11 cellular contexts compared by ENCODE assay signal in the genomic region with DNA sequence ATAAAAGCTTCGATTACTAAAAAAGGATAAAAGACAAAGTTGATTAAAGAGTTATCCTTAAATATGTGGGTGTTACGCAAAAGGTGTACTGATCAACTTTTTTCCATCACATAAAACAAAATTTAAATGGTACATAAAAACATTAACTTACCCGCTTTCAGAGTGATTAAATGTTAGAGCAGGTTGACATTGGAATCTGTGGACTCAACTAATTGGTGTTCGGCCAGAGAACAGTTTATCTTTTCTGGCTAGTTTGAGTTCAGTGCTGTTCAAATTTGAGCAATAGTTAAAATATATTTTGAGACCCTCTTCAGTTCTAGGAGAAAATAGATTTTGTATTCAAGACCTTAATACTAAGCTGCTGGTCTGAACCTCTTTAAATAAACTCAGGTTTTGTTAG. TPM values are rescaled to one million over a fixed set of nuclear protein-coding genes. Genes with fewer than 3 reads are reported as not detected.
DNase-seq lines count a peak whose midpoint lies in the region; ATAC-seq and TF ChIP-seq lines count a peak whose summit lies in the region.
"Had no signal": no experiment of that assay in that cellular context is flagged by ENCODE, and none has a peak within 500 bp of the region (broad histone marks: within the 10 kb centered on the region; RNA-seq: fewer than 3 reads in every experiment).

No MANE protein-coding gene starts in this region.

- H3K36me3 Mint-ChIP-seq in activated T-cell treated with anti-CD3 and anti-CD28 coated beads, Interleukin-2, amount 50 U/mL, for 24 hours (ENCODE audit: low read depth) = peaks cover 83% of the 10 kb centered on the region
- peaks cover 46% of the 10 kb centered on the region for H3K36me3 Mint-ChIP-seq in activated T-cell treated with anti-CD3 and anti-CD28 coated beads, Interleukin-2, amount 50 U/mL, for 4 hours (ENCODE audit: insufficient read depth)
- peaks cover 18% of the 10 kb centered on the region for H3K36me3 Mint-ChIP-seq in IgD-negative memory B cell
- peaks cover 30% of the 10 kb centered on the region for H3K36me3 Mint-ChIP-seq in glutamatergic neuron (ENCODE audit: unreplicated experiment)
- peaks cover 59% of the 10 kb centered on the region for H3K36me3 Mint-ChIP-seq in osteocyte (ENCODE audit: unreplicated experiment)

- H3K4me1 Mint-ChIP-seq in activated T-cell treated with anti-CD3 and anti-CD28 coated beads, Interleukin-2, amount 50 U/mL, for 24 hours (ENCODE audit: low read depth) = peaks cover 69% of the 10 kb centered on the region
- H3K4me1 Mint-ChIP-seq in activated T-cell treated with anti-CD3 and anti-CD28 coated beads, Interleukin-2, amount 50 U/mL, for 4 hours (ENCODE audit: low read depth) = peaks cover 51% of the 10 kb centered on the region
- H3K4me1 Mint-ChIP-seq in IgD-negative memory B cell = peaks cover 0 to 3% (median 2%) of the 10 kb centered on the region in 3 donors
- peaks cover 47% of the 10 kb centered on the region for H3K4me1 Mint-ChIP-seq in glutamatergic neuron (ENCODE audit: low read depth, unreplicated experiment)
- peaks cover 14% of the 10 kb centered on the region for H3K4me1 Mint-ChIP-seq in osteocyte (ENCODE audit: unreplicated experiment)

- H3K9me3 Mint-ChIP-seq in activated T-cell treated with anti-CD3 and anti-CD28 coated beads, Interleukin-2, amount 50 U/mL, for 24 hours = peaks cover 18% of the 10 kb centered on the region
- H3K9me3 Mint-ChIP-seq in activated T-cell treated with anti-CD3 and anti-CD28 coated beads, Interleukin-2, amount 50 U/mL, for 4 hours = peaks cover 12% of the 10 kb centered on the region
- H3K9me3 Mint-ChIP-seq in IgD-negative memory B cell (no peaks in the 10 kb centered on the region), glutamatergic neuron (ENCODE audit: unreplicated experiment) (peaks cover 24% of the 10 kb centered on the region), osteocyte (ENCODE audit: unreplicated experiment) (peaks cover 12% of the 10 kb centered on the region)

- no peak for DNase-seq in activated T-cell treated with anti-CD3 and anti-CD28 coated beads, Interleukin-2, amount 50 U/mL, for 24 hours
- DNase-seq in activated T-cell treated with anti-CD3 and anti-CD28 coated beads, Interleukin-2, amount 50 U/mL, for 4 hours = no peak
- DNase-seq in glutamatergic neuron = no peak
- DNase-seq in osteocyte (ENCODE audit: extremely low spot score, unreplicated experiment) = no peak
- DNase-seq in NCI-H446 treated with DMSO at 0.1 percent for 48 hours (lab: John Stamatoyannopoulos, UW) = no peak
- no peak for DNase-seq in AG20443 (ENCODE audit: low spot score)
- DNase-seq: ACHN, NCI-H187, PC-3 had no signal

- peak overlapping the region; percentile 84 for H3K27ac Mint-ChIP-seq in activated T-cell treated with anti-CD3 and anti-CD28 coated beads, Interleukin-2, amount 50 U/mL, for 24 hours
- peak overlapping the region in 2 of 3 donors; percentile 46 to 87 for H3K27ac Mint-ChIP-seq in IgD-negative memory B cell
- H3K27ac Mint-ChIP-seq in glutamatergic neuron (ENCODE audit: unreplicated experiment) = peak overlapping the region; percentile 96
- H3K27ac Mint-ChIP-seq in osteocyte (ENCODE audit: unreplicated experiment) = peak overlapping the region; percentile 6

- no peak overlapping the region for H3K4me3 Mint-ChIP-seq in activated T-cell treated with anti-CD3 and anti-CD28 coated beads, Interleukin-2, amount 50 U/mL, for 24 hours
- no peak overlapping the region for H3K4me3 Mint-ChIP-seq in activated T-cell treated with anti-CD3 and anti-CD28 coated beads, Interleukin-2, amount 50 U/mL, for 4 hours
- H3K4me3 Mint-ChIP-seq in IgD-negative memory B cell (no peak overlapping the region), glutamatergic neuron (ENCODE audit: unreplicated experiment) (peak overlapping the region; percentile 70), osteocyte (ENCODE audit: unreplicated experiment) (no peak overlapping the region)

- H3K27me3 Mint-ChIP-seq in activated T-cell treated with anti-CD3 and anti-CD28 coated beads, Interleukin-2, amount 50 U/mL, for 24 hours = no peaks in the 10 kb centered on the region
- no peaks in the 10 kb centered on the region for H3K27me3 Mint-ChIP-seq in activated T-cell treated with anti-CD3 and anti-CD28 coated beads, Interleukin-2, amount 50 U/mL, for 4 hours (ENCODE audit: low read depth)
- H3K27me3 Mint-ChIP-seq in IgD-negative memory B cell = no peaks in the 10 kb centered on the region
- peaks cover 12% of the 10 kb centered on the region for H3K27me3 Mint-ChIP-seq in glutamatergic neuron (ENCODE audit: unreplicated experiment)
- H3K27me3 Mint-ChIP-seq in osteocyte (ENCODE audit: unreplicated experiment) = no peaks in the 10 kb centered on the region

- TF ChIP-seq CTCF in glutamatergic neuron (IDR thresholded peaks at IDR 0.05; ENCODE audit: partially characterized antibody, unreplicated experiment) = no peak
- TF ChIP-seq CTCF in osteocyte (IDR thresholded peaks at IDR 0.05) = no peak

- no peak for ATAC-seq in activated T-cell treated with anti-CD3 and anti-CD28 coated beads, Interleukin-2, amount 50 U/mL, for 4 hours
- no peak for ATAC-seq in HG03039 (IDR thresholded peaks at IDR 0.05; ENCODE audit: unreplicated experiment)
- ATAC-seq: PC-3 had no signal

RNA-seq across cellular contexts. Expression of a gene that starts 56.1 kb away (rescaled TPM):
- total RNA-seq in activated T-cell treated with anti-CD3 and anti-CD28 coated beads, Interleukin-2, amount 50 U/mL, for 4 hours = 10 to 100 TPM; 21.0 to 26.8 (median 23.5) TPM
- polyA plus RNA-seq in IgD-negative memory B cell = 48.7 TPM
- total RNA-seq in glutamatergic neuron (ENCODE audit: unreplicated experiment) (139 TPM), osteocyte (72.1 and 79.6 TPM in 2 replicates)

RNA-seq across cellular contexts. Expression of a gene that starts 56.5 kb away (rescaled TPM):
- 10 to 100 TPM; 23.2 to 24.7 (median 24.4) TPM for total RNA-seq in activated T-cell treated with anti-CD3 and anti-CD28 coated beads, Interleukin-2, amount 50 U/mL, for 4 hours
- 23.9 TPM for polyA plus RNA-seq in IgD-negative memory B cell
- total RNA-seq in glutamatergic neuron (ENCODE audit: unreplicated experiment) (16.3 TPM), osteocyte (15.8 and 16.5 TPM in 2 replicates)

Comparison
In these comparisons a context has a peak if more than half of its experiments do, and no peak if none do; other contexts are left out.
1. H3K27ac Mint-ChIP-seq: peak in every context shown above with its lines; median percentile 96 in glutamatergic neuron; 84 in activated T-cell treated with anti-CD3 and anti-CD28 coated beads, Interleukin-2, amount 50 U/mL, for 24 hours; 66 in IgD-negative memory B cell; 6 in osteocyte.